14 cellular contexts compared by ENCODE assay signal in genomic region chr10:89153086-89153485, GRCh38. TPM values are rescaled to one million over a fixed set of nuclear protein-coding genes. Genes with fewer than 3 reads are reported as not detected.
DNase-seq lines count a peak whose midpoint lies in the region; ATAC-seq and TF ChIP-seq lines count a peak whose summit lies in the region.
"Had no signal": no experiment of that assay in that cellular context is flagged by ENCODE, and none has a peak within 500 bp of the region (broad histone marks: within the 10 kb centered on the region; RNA-seq: fewer than 3 reads in every experiment).

No MANE protein-coding gene starts in this region.

- no peaks in the 10 kb centered on the region for H3K79me2 ChIP-seq in GM23248 (ENCODE audit: insufficient read depth)
- H3K79me2 ChIP-seq in PC-3 (ENCODE audit: low read length), result no peaks in the 10 kb centered on the region

- H3K9me2 ChIP-seq in GM23248 (ENCODE audit: insufficient read depth), result no peaks in the 10 kb centered on the region
- H3K9me2 ChIP-seq in PC-3 (replicated peaks; ENCODE audit: low read length), result no peaks in the 10 kb centered on the region

- TF ChIP-seq POLR2A in lower leg skin (IDR thresholded peaks at IDR 0.05), result no peak

- CTCF ChIA-PET in A673 (lab: Charles Lee) (no interaction called here), PC-3 (lab: Charles Lee) (no interaction called here)

- intact Hi-C loops in A673 (cut with micrococcal nuclease; ENCODE audit: unreplicated experiment), result no loop called here
- intact Hi-C loops in PC-3 (cut with micrococcal nuclease), result no loop called here
- intact Hi-C loops in lower leg skin (cut with DNase I; ENCODE audit: low total_unique reads), result no loop called here

- BruUV-seq in A673 (replicated peaks; lab: Mats Ljungman, UMichigan), result no TSS peak
- BruUV-seq in PC-3 (replicated peaks; lab: Mats Ljungman, UMichigan), result no TSS peak

- H3K9me3 ChIP-seq in A673 (ENCODE audit: low read depth, low read length, poor library complexity, severe bottlenecking) (no peaks in the 10 kb centered on the region), GM23248 (ENCODE audit: low read depth) (no peaks in the 10 kb centered on the region), PC-3 (ENCODE audit: low read length) (no peaks in the 10 kb centered on the region), right atrium auricular region (no peaks in the 10 kb centered on the region)

- peaks cover 50% of the 10 kb centered on the region for H3F3A ChIP-seq in GM23248 (ENCODE audit: insufficient read depth)
- no peaks in the 10 kb centered on the region for H3F3A ChIP-seq in PC-3 (ENCODE audit: low read length, unreplicated experiment)

- H3K4me1 ChIP-seq in A673 (ENCODE audit: insufficient read depth, low read length, poor library complexity, severe bottlenecking) (peaks cover 14% of the 10 kb centered on the region), GM23248 (ENCODE audit: insufficient read depth) (peaks cover 54% of the 10 kb centered on the region), PC-3 (ENCODE audit: insufficient read depth, low read length) (no peaks in the 10 kb centered on the region), right atrium auricular region (no peaks in the 10 kb centered on the region)

- no peak for ATAC-seq in PC-3
- ATAC-seq in esophagus mucosa, result peak; percentile 38

- H4K20me1 ChIP-seq in GM23248 (ENCODE audit: insufficient read depth) (no peaks in the 10 kb centered on the region), PC-3 (ENCODE audit: low read length) (no peaks in the 10 kb centered on the region)

- TF ChIP-seq CTCF in A673 (conservative IDR thresholded peaks at IDR 0.05; ENCODE audit: low read depth, low read length) (no peak), PC-3 (conservative IDR thresholded peaks at IDR 0.05; ENCODE audit: low read depth, low read length) (no peak), right atrium auricular region (IDR thresholded peaks at IDR 0.05) (no peak), lower leg skin (IDR thresholded peaks at IDR 0.05) (no peak)

- H3K4me2 ChIP-seq in GM23248 (ENCODE audit: unreplicated experiment), result peak overlapping the region; percentile 71
- H3K4me2 ChIP-seq in PC-3 (ENCODE audit: low read length), result no peak overlapping the region

- H2AFZ ChIP-seq in GM23248, result no peak overlapping the region
- no peak overlapping the region for H2AFZ ChIP-seq in PC-3 (ENCODE audit: low read length)

- in situ Hi-C loops in GM23248 (cut with MboI), result no loop called here

- H3K9ac ChIP-seq in GM23248 (no peak overlapping the region), PC-3 (ENCODE audit: low read length) (no peak overlapping the region)

- H3K4me3 ChIP-seq in A673 (ENCODE audit: low read depth, low read length, poor library complexity, severe bottlenecking) (no peak overlapping the region), GM23248 (no peak overlapping the region), PC-3 (ENCODE audit: low read length) (no peak overlapping the region), right atrium auricular region (no peak overlapping the region), lower leg skin (ENCODE audit: low read depth, poor library complexity, severe bottlenecking) (no peak overlapping the region)

- WGBS in GM23248 (ENCODE audit: low coverage in 1 of 2, low lambda C conversion rate in 2 of 2, missing lambda C conversion rate in 2 of 2), 2 experiments, result 12 to 21% methylated on average over 3 of the region's 3 CpGs
- 31 to 36% methylated on average over 3 of the region's 3 CpGs for WGBS in lower leg skin, 2 donors

- H3K27me3 ChIP-seq in A673 (replicated peaks; ENCODE audit: insufficient read depth, low read depth, low read length, poor library complexity) (no peaks in the 10 kb centered on the region), GM23248 (replicated peaks; ENCODE audit: insufficient read depth) (no peaks in the 10 kb centered on the region), PC-3 (ENCODE audit: low read length) (0 out of 2 replicates have a peak, but pooled peaks cover 3% of the 10 kb centered on the region), right atrium auricular region (no peaks in the 10 kb centered on the region)

- H3K36me3 ChIP-seq in A673 (ENCODE audit: insufficient read depth, low read length, poor library complexity, severe bottlenecking) (no peaks in the 10 kb centered on the region), GM23248 (ENCODE audit: low read depth) (no peaks in the 10 kb centered on the region), PC-3 (ENCODE audit: low read depth, low read length) (no peaks in the 10 kb centered on the region), right atrium auricular region (no peaks in the 10 kb centered on the region)

- DNase-seq in A673 (ENCODE audit: low spot score), result peak; percentile 62
- DNase-seq in GM23248, result peak; percentile 53
- DNase-seq in PC-3, result peak; percentile 35
- DNase-seq in SHP77 (lab: John Stamatoyannopoulos, UW), result no peak
- DNase-seq in right atrium auricular region (ENCODE audit: low spot score), result no peak
- no peak for DNase-seq in lower leg skin (ENCODE audit: low spot score in 2 of 2)
- DNase-seq in NCI-H1048 (lab: John Stamatoyannopoulos, UW), result no peak
- DNase-seq: CD4-positive, CD25-positive, alpha-beta regulatory T cell; DMS53; HCEC 1CT; HFFc6; KBM-7 had no signal

- POLR2A ChIA-PET in A673 (lab: Charles Lee; ENCODE audit: low non-redundant PET) (no interaction called here), PC-3 (lab: Charles Lee; ENCODE audit: unreplicated experiment) (no interaction called here)

- H3K27ac ChIP-seq in A673 (ENCODE audit: low read depth, low read length, poor library complexity, severe bottlenecking), result peak overlapping the region; percentile 53
- H3K27ac ChIP-seq in GM23248, result peak overlapping the region; percentile 60
- H3K27ac ChIP-seq in PC-3 (ENCODE audit: low read length), result no peak overlapping the region
- H3K27ac ChIP-seq in right atrium auricular region, result no peak overlapping the region
- H3K27ac ChIP-seq: HL-60 had no signal

RNA-seq across cellular contexts. Expression of gene CH25H, which starts 54.0 kb away (rescaled TPM):
- total RNA-seq in A673 (2021) (0.42 and 0.56 TPM in 2 replicates), PC-3 (2014; rRNA removed) (not detected in 2 replicates), esophagus mucosa (4.8 TPM), right atrium auricular region (1 to 10 TPM in 1 of 2 donors, under 1 TPM in 1; 0.98 to 1.8 TPM), lower leg skin (1 to 10 TPM in 2 of 4 donors, under 1 TPM in 2; 0.45 to 2.8 (median 0.97) TPM)
- total RNA-seq in GM23248 (2014; rRNA removed; shearing (Covaris generic)), result 25.2 and 34.9 TPM in 2 replicates
- polyA plus RNA-seq in GM23248 (2016; fragmentation: Nextera tagmentation; extraction: Ambion mirVana), result 16.1 and 18.0 TPM in 2 replicates

Comparison
In these comparisons a context has a peak if more than half of its experiments do, and no peak if none do; other contexts are left out.
1. DNase-seq: peak in A673 (single experiment), GM23248 (single experiment) and PC-3 (single experiment); none in SHP77 (0 of 2), right atrium auricular region (single experiment), lower leg skin (0 of 2) and NCI-H1048 (single experiment).
2. H3K27ac ChIP-seq: peak in A673 (single experiment) and GM23248 (single experiment); none in PC-3 (single experiment) and right atrium auricular region (0 of 2).